Comparison of ENCODE assay signal across 1 cellular context in genomic region chr6:161166176-161166575, GRCh38.
TF ChIP-seq lines count a peak whose summit lies in the region.

No MANE protein-coding gene starts in this region.

TF ChIP-seq in K562, 482 proteins besides CTCF, POLR2A, EP300 and RAD21:
- TF ChIP-seq HDAC3 (IDR thresholded peaks at IDR 0.05; ENCODE audit: borderline replicate concordance, partially characterized antibody) (no peak), PPARD (CRISPR knock-in tag; IDR thresholded peaks at IDR 0.05) (0 out of 2 replicates have a peak, but pooled peaks have one; percentile 3)
